In genomic region chr16:56945847-56946527, GRCh38 we compare ENCODE assay signal across 1 cellular context.
TF ChIP-seq lines count a peak whose summit lies in the region.

No MANE protein-coding gene starts in this region.

TF ChIP-seq in HepG2, 621 proteins besides CTCF, POLR2A, EP300 and RAD21:
- TF ChIP-seq PAF1 (CRISPR knock-in tag; IDR thresholded peaks at IDR 0.05) (peak; percentile 65), MATR3 (CRISPR knock-in tag; IDR thresholded peaks at IDR 0.05) (no peak), ZNF446 (CRISPR knock-in tag; IDR thresholded peaks at IDR 0.05) (no peak), MED1 (CRISPR knock-in tag; IDR thresholded peaks at IDR 0.05) (peak; percentile 16; the same call in 1 of the 2 replicates), HNRNPK (IDR thresholded peaks at IDR 0.05; ENCODE audit: low read depth, low read length, poor library complexity, severe bottlenecking) (peak; percentile 8), ARNTL (CRISPR knock-in tag; IDR thresholded peaks at IDR 0.05) (no peak), ZSCAN30 (CRISPR knock-in tag; IDR thresholded peaks at IDR 0.05) (0 out of 2 replicates have a peak, but pooled peaks have one; percentile 6), RBFOX2 (IDR thresholded peaks at IDR 0.05; ENCODE audit: low read depth, low read length) (0 out of 2 replicates have a peak, but pooled peaks have one; percentile 39), POLR2AphosphoS5 (IDR thresholded peaks at IDR 0.05; ENCODE audit: low read depth, low read length) (0 out of 2 replicates have a peak, but pooled peaks have one; percentile 13)
- TF ChIP-seq, protein P1, sequence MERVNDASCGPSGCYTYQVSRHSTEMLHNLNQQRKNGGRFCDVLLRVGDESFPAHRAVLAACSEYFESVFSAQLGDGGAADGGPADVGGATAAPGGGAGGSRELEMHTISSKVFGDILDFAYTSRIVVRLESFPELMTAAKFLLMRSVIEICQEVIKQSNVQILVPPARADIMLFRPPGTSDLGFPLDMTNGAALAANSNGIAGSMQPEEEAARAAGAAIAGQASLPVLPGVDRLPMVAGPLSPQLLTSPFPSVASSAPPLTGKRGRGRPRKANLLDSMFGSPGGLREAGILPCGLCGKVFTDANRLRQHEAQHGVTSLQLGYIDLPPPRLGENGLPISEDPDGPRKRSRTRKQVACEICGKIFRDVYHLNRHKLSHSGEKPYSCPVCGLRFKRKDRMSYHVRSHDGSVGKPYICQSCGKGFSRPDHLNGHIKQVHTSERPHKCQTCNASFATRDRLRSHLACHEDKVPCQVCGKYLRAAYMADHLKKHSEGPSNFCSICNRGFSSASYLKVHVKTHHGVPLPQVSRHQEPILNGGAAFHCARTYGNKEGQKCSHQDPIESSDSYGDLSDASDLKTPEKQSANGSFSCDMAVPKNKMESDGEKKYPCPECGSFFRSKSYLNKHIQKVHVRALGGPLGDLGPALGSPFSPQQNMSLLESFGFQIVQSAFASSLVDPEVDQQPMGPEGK (CRISPR knock-in tag; IDR thresholded peaks at IDR 0.05) = 0 out of 2 replicates have a peak, but pooled peaks have one; percentile 19
- TF ChIP-seq, protein P2, sequence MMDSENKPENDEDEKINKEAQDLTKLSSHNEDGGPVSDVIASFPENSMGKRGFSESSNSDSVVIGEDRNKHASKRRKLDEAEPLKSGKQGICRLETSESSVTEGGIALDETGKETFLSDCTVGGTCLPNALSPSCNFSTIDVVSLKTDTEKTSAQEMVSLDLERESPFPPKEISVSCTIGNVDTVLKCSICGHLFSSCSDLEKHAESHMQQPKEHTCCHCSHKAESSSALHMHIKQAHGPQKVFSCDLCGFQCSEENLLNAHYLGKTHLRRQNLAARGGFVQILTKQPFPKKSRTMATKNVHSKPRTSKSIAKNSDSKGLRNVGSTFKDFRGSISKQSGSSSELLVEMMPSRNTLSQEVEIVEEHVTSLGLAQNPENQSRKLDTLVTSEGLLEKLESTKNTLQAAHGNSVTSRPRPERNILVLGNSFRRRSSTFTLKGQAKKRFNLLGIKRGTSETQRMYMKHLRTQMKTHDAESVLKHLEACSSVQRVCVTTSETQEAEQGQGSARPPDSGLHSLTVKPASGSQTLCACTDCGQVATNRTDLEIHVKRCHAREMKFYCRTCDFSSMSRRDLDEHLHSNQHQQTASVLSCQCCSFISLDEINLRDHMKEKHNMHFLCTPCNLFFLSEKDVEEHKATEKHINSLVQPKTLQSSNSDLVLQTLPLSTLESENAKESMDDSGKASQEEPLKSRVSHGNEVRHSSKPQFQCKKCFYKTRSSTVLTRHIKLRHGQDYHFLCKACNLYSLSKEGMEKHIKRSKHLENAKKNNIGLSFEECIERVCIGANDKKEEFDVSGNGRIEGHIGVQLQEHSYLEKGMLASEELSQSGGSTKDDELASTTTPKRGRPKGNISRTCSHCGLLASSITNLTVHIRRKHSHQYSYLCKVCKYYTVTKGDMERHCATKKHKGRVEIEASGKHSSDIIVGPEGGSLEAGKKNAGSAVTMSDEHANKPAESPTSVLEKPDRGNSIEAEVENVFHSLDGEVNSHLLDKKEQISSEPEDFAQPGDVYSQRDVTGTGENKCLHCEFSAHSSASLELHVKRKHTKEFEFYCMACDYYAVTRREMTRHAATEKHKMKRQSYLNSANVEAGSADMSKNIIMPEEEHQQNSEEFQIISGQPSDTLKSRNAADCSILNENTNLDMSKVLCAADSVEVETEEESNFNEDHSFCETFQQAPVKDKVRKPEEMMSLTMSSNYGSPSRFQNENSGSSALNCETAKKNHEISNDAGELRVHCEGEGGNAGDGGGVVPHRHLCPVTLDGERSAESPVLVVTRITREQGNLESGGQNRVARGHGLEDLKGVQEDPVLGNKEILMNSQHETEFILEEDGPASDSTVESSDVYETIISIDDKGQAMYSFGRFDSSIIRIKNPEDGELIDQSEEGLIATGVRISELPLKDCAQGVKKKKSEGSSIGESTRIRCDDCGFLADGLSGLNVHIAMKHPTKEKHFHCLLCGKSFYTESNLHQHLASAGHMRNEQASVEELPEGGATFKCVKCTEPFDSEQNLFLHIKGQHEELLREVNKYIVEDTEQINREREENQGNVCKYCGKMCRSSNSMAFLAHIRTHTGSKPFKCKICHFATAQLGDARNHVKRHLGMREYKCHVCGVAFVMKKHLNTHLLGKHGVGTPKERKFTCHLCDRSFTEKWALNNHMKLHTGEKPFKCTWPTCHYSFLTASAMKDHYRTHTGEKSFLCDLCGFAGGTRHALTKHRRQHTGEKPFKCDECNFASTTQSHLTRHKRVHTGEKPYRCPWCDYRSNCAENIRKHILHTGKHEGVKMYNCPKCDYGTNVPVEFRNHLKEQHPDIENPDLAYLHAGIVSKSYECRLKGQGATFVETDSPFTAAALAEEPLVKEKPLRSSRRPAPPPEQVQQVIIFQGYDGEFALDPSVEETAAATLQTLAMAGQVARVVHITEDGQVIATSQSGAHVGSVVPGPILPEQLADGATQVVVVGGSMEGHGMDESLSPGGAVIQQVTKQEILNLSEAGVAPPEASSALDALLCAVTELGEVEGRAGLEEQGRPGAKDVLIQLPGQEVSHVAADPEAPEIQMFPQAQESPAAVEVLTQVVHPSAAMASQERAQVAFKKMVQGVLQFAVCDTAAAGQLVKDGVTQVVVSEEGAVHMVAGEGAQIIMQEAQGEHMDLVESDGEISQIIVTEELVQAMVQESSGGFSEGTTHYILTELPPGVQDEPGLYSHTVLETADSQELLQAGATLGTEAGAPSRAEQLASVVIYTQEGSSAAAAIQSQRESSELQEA (CRISPR knock-in tag; IDR thresholded peaks at IDR 0.05; ENCODE audit: not compliant biosample characterization) = no peak
